8 cellular contexts compared by ENCODE assay signal in genomic region chr10:119517235-119518141, GRCh38.
DNase-seq lines count a peak whose midpoint lies in the region; ATAC-seq lines count a peak whose summit lies in the region.

No MANE protein-coding gene starts in this region.

- no peaks in the 10 kb centered on the region for H3K27me3 ChIP-seq in rectal smooth muscle tissue (ENCODE audit: control insufficient read depth, insufficient read depth, low read length)

- peaks cover 3% of the 10 kb centered on the region for H3K36me3 ChIP-seq in rectal smooth muscle tissue (ENCODE audit: control insufficient read depth, insufficient read depth, low read length)

- H3K4me1 ChIP-seq in rectal smooth muscle tissue (ENCODE audit: control insufficient read depth, insufficient read depth, low read length), result no peaks in the 10 kb centered on the region

- peak; percentile 32 for DNase-seq in AG08395 (ENCODE audit: low spot score)
- peak; percentile 35 for DNase-seq in T-helper 9 cell
- peak; percentile 43 for DNase-seq in effector CD4-positive, alpha-beta T cell
- no peak for DNase-seq in NCI-H510A treated with DMSO at 0.1 percent for 48 hours (lab: John Stamatoyannopoulos, UW)
- DNase-seq in islet precursor cell, result no peak

- ATAC-seq in GM19372 (IDR thresholded peaks at IDR 0.05; ENCODE audit: low read depth, unreplicated experiment) (peak; percentile 54), HG03432 (IDR thresholded peaks at IDR 0.05; ENCODE audit: unreplicated experiment) (peak; percentile 60)

- H3K9ac ChIP-seq in rectal smooth muscle tissue (ENCODE audit: low read length), result no peak overlapping the region

- peak overlapping the region; percentile 27 for H3K4me3 ChIP-seq in rectal smooth muscle tissue (ENCODE audit: low read length)

- no peak overlapping the region for H3K27ac ChIP-seq in rectal smooth muscle tissue (ENCODE audit: low read depth, low read length)

Comparison
In these comparisons a context has a peak if more than half of its experiments do, and no peak if none do; other contexts are left out.
1. DNase-seq: peak in AG08395 (single experiment), T-helper 9 cell (single experiment) and effector CD4-positive, alpha-beta T cell (single experiment); none in NCI-H510A treated with DMSO at 0.1 percent for 48 hours (single experiment) and islet precursor cell (single experiment).